In genomic region chr6:10847684-10848083, GRCh38 we compare ENCODE assay signal across 11 cellular contexts. TPM values are rescaled to one million over a fixed set of nuclear protein-coding genes. Genes with fewer than 3 reads are reported as not detected.
DNase-seq lines count a peak whose midpoint lies in the region; ATAC-seq, FAIRE-seq and TF ChIP-seq lines count a peak whose summit lies in the region.
"Had no signal": no experiment of that assay in that cellular context is flagged by ENCODE, and none has a peak within 500 bp of the region (broad histone marks: within the 10 kb centered on the region; RNA-seq: fewer than 3 reads in every experiment).

No MANE protein-coding gene starts in this region.

- H3K9me3 Mint-ChIP-seq in activated CD8-positive, alpha-beta T cell treated with anti-CD3 and anti-CD28 coated beads for 36 hours, result no peaks in the 10 kb centered on the region
- no peaks in the 10 kb centered on the region for H3K9me3 Mint-ChIP-seq in activated CD8-positive, alpha-beta T cell treated with anti-CD3 and anti-CD28 coated beads, Interleukin-2, amount 10 ng/mL, durations not matched to agents 7 days and 5 days (ENCODE audit: insufficient read depth)
- peaks cover 4% of the 10 kb centered on the region for H3K9me3 Mint-ChIP-seq in type B pancreatic cell

- H3K27ac Mint-ChIP-seq in activated CD8-positive, alpha-beta T cell treated with anti-CD3 and anti-CD28 coated beads for 36 hours, result no peak overlapping the region
- no peak overlapping the region for H3K27ac Mint-ChIP-seq in activated CD8-positive, alpha-beta T cell treated with anti-CD3 and anti-CD28 coated beads, Interleukin-2, amount 10 ng/mL, durations not matched to agents 7 days and 5 days
- H3K27ac Mint-ChIP-seq in type B pancreatic cell, result no peak overlapping the region

- no peak overlapping the region for H3K4me3 ChIP-seq in bronchial epithelial cell (ENCODE audit: low read depth, low read length)

- H3K27me3 ChIP-seq in bronchial epithelial cell (ENCODE audit: control insufficient read depth, insufficient read depth, low read length), result no peaks in the 10 kb centered on the region

- H3K36me3 Mint-ChIP-seq in activated CD8-positive, alpha-beta T cell treated with anti-CD3 and anti-CD28 coated beads for 36 hours (ENCODE audit: low read depth), result no peaks in the 10 kb centered on the region
- no peaks in the 10 kb centered on the region for H3K36me3 Mint-ChIP-seq in activated CD8-positive, alpha-beta T cell treated with anti-CD3 and anti-CD28 coated beads, Interleukin-2, amount 10 ng/mL, durations not matched to agents 7 days and 5 days (ENCODE audit: low read depth)
- H3K36me3 Mint-ChIP-seq in type B pancreatic cell, result no peaks in the 10 kb centered on the region

- no peak for ATAC-seq in activated CD8-positive, alpha-beta T cell treated with anti-CD3 and anti-CD28 coated beads for 36 hours
- ATAC-seq in activated CD8-positive, alpha-beta T cell treated with anti-CD3 and anti-CD28 coated beads, Interleukin-2, amount 10 ng/mL, durations not matched to agents 7 days and 5 days, result no peak
- ATAC-seq in HG02885 (IDR thresholded peaks at IDR 0.05; ENCODE audit: poor library complexity, unreplicated experiment), result no peak
- no peak for ATAC-seq in GM21360 (IDR thresholded peaks at IDR 0.05; ENCODE audit: unreplicated experiment)

- POLR2A ChIA-PET in activated CD8-positive, alpha-beta T cell treated with anti-CD3 and anti-CD28 coated beads for 36 hours (lab: Charles Lee), result no interaction called here
- POLR2A ChIA-PET in activated CD8-positive, alpha-beta T cell treated with anti-CD3 and anti-CD28 coated beads, Interleukin-2, amount 10 ng/mL, durations not matched to agents 7 days and 5 days (lab: Charles Lee), result no interaction called here

- no peak for DNase-seq in activated CD8-positive, alpha-beta T cell treated with anti-CD3 and anti-CD28 coated beads for 36 hours
- DNase-seq in activated CD8-positive, alpha-beta T cell treated with anti-CD3 and anti-CD28 coated beads, Interleukin-2, amount 10 ng/mL, durations not matched to agents 7 days and 5 days, result no peak
- peak; percentile 17 for DNase-seq in bronchial epithelial cell (ENCODE audit: low read depth)
- DNase-seq in type B pancreatic cell (ENCODE audit: extremely low spot score, unreplicated experiment), result no peak
- no peak for DNase-seq in NCI-H524 treated with DMSO at 0.1 percent for 48 hours (lab: John Stamatoyannopoulos, UW)
- DNase-seq: cortex of kidney, hippocampal formation, NCI-H446 treated with DMSO at 0.1 percent for 48 hours had no signal

- peaks cover 6% of the 10 kb centered on the region for H3K27me3 Mint-ChIP-seq in activated CD8-positive, alpha-beta T cell treated with anti-CD3 and anti-CD28 coated beads for 36 hours
- peaks cover 2% of the 10 kb centered on the region for H3K27me3 Mint-ChIP-seq in activated CD8-positive, alpha-beta T cell treated with anti-CD3 and anti-CD28 coated beads, Interleukin-2, amount 10 ng/mL, durations not matched to agents 7 days and 5 days (ENCODE audit: low read depth)
- H3K27me3 Mint-ChIP-seq in type B pancreatic cell, result peaks cover 7% of the 10 kb centered on the region

- no peak for FAIRE-seq in bronchial epithelial cell (lab: Jason Lieb, UNC)

- CTCF ChIA-PET in activated CD8-positive, alpha-beta T cell treated with anti-CD3 and anti-CD28 coated beads for 36 hours (lab: Charles Lee), result interaction anchor here (0.8 to 1.2 kb wide), 2 partner anchors 10 to 14 kb away, joined by 3 read pairs; no protein-coding TSS in a partner anchor
- CTCF ChIA-PET in activated CD8-positive, alpha-beta T cell treated with anti-CD3 and anti-CD28 coated beads, Interleukin-2, amount 10 ng/mL, durations not matched to agents 7 days and 5 days (lab: Charles Lee), result no interaction called here

- H3K4me1 Mint-ChIP-seq in activated CD8-positive, alpha-beta T cell treated with anti-CD3 and anti-CD28 coated beads for 36 hours (ENCODE audit: low read depth), result no peaks in the 10 kb centered on the region
- H3K4me1 Mint-ChIP-seq in activated CD8-positive, alpha-beta T cell treated with anti-CD3 and anti-CD28 coated beads, Interleukin-2, amount 10 ng/mL, durations not matched to agents 7 days and 5 days (ENCODE audit: low read depth), result no peaks in the 10 kb centered on the region
- H3K4me1 Mint-ChIP-seq in type B pancreatic cell (ENCODE audit: unreplicated experiment), result no peaks in the 10 kb centered on the region

- intact Hi-C loops in activated CD8-positive, alpha-beta T cell treated with anti-CD3 and anti-CD28 coated beads for 36 hours (cut with micrococcal nuclease), result no loop called here

- TF ChIP-seq CTCF in activated CD8-positive, alpha-beta T cell treated with anti-CD3 and anti-CD28 coated beads for 36 hours (IDR thresholded peaks at IDR 0.05), result peak; percentile 52
- TF ChIP-seq CTCF in LNCAP (IDR thresholded peaks at IDR 0.05) (peak; percentile 57), bronchial epithelial cell (IDR thresholded peaks at IDR 0.05; ENCODE audit: insufficient read depth, low read length, severe bottlenecking) (no peak), type B pancreatic cell (conservative IDR thresholded peaks at IDR 0.05) (peak; percentile 69)

- no peak overlapping the region for H3K4me3 Mint-ChIP-seq in activated CD8-positive, alpha-beta T cell treated with anti-CD3 and anti-CD28 coated beads for 36 hours
- H3K4me3 Mint-ChIP-seq in activated CD8-positive, alpha-beta T cell treated with anti-CD3 and anti-CD28 coated beads, Interleukin-2, amount 10 ng/mL, durations not matched to agents 7 days and 5 days, result no peak overlapping the region
- no peak overlapping the region for H3K4me3 Mint-ChIP-seq in type B pancreatic cell

- no peaks in the 10 kb centered on the region for H3K36me3 ChIP-seq in bronchial epithelial cell (ENCODE audit: control insufficient read depth, insufficient read depth, low read length)

RNA-seq across cellular contexts. Expression of gene MAK, which starts 9.3 kb away (rescaled TPM):
- under 1 TPM; 0.27 to 0.32 TPM for total RNA-seq in activated CD8-positive, alpha-beta T cell treated with anti-CD3 and anti-CD28 coated beads for 36 hours
- under 1 TPM in 1 of 2 experiments, not detected in 1; 0.05 TPM for total RNA-seq in activated CD8-positive, alpha-beta T cell treated with anti-CD3 and anti-CD28 coated beads, Interleukin-2, amount 10 ng/mL, durations not matched to agents 7 days and 5 days
- total RNA-seq in bronchial epithelial cell, result not detected in 2 replicates
- 0.43 and 1.6 TPM in 2 replicates for total RNA-seq in type B pancreatic cell (ENCODE audit: low replicate concordance)

RNA-seq across cellular contexts. Expression of gene GCM2, which starts 34.2 kb away (rescaled TPM):
- not detected for total RNA-seq in activated CD8-positive, alpha-beta T cell treated with anti-CD3 and anti-CD28 coated beads for 36 hours
- not detected for total RNA-seq in activated CD8-positive, alpha-beta T cell treated with anti-CD3 and anti-CD28 coated beads, Interleukin-2, amount 10 ng/mL, durations not matched to agents 7 days and 5 days
- total RNA-seq in bronchial epithelial cell, result not detected in 2 replicates
- total RNA-seq in type B pancreatic cell (ENCODE audit: low replicate concordance), result not detected in 2 replicates

RNA-seq across cellular contexts. Expression of gene SYCP2L, which starts 39.2 kb away (rescaled TPM):
- under 1 TPM in 1 of 2 experiments, not detected in 1; 0.32 TPM for total RNA-seq in activated CD8-positive, alpha-beta T cell treated with anti-CD3 and anti-CD28 coated beads for 36 hours
- under 1 TPM in 1 of 2 experiments, not detected in 1; 0.13 TPM for total RNA-seq in activated CD8-positive, alpha-beta T cell treated with anti-CD3 and anti-CD28 coated beads, Interleukin-2, amount 10 ng/mL, durations not matched to agents 7 days and 5 days
- total RNA-seq in bronchial epithelial cell (0.26 TPM in 2 replicates), type B pancreatic cell (ENCODE audit: low replicate concordance) (4.9 and 6.9 TPM in 2 replicates)
